34 cellular contexts compared by ENCODE assay signal in the genomic region with DNA sequence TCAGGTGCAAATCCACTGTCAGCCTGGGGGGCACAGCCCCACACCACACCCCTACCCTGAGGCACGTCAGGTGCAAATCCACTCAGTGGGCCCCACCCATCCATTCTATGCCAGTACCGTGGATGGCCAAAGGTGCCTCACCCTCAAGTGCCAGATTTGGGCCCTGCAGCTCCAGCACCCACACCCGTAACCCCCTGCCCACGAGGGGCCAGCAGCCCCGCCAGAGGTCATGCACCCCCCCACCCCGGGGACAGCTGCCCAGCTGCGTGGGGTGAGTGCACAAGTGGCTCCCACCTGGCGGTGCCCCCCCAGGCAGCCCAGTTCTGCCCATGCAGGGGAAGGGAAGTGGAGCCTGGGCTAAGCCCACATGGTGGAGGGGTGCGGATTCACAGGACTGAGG.
"Had no signal": no experiment of that assay in that cellular context is flagged by ENCODE, and none has a peak within 500 bp of the region (broad histone marks: within the 10 kb centered on the region; RNA-seq: fewer than 3 reads in every experiment).

No MANE protein-coding gene starts in this region.

- DNase-seq: Karpas-422, Kasumi-1, MG63, MM.1S, MV-4-11, NCI-H1048, NCI-H1092, NCI-H1092 treated with DMSO at 0.1 percent for 48 hours, NCI-H1105, NCI-H1105 treated with DMSO at 0.1 percent for 48 hours, NCI-H1417, NCI-H1417 treated with DMSO at 0.1 percent for 48 hours, NCI-H1436, NCI-H1436 treated with DMSO at 0.1 percent for 48 hours, NCI-H146, NCI-H1694, NCI-H1694 treated with DMSO at 0.1 percent for 48 hours, NCI-H187, NCI-H187 treated with DMSO at 0.1 percent for 48 hours, NCI-H1930, NCI-H2029, NCI-H2029 treated with DMSO at 0.1 percent for 48 hours, NCI-H2081, NCI-H2081 treated with DMSO at 0.1 percent for 48 hours, NCI-H2107, NCI-H2171, NCI-H2171 treated with DMSO at 0.1 percent for 48 hours, NCI-H2227 treated with DMSO at 0.1 percent for 48 hours, NCI-H226, NCI-H345, NCI-H446, NCI-H446 treated with DMSO at 0.1 percent for 48 hours, NCI-H510A had no signal

- H3K36me3 ChIP-seq: MG63 had no signal

- H3K4me3 ChIP-seq: MG63 had no signal

- H3K27ac ChIP-seq: KMS-11 had no signal

- H3K9me3 ChIP-seq: MG63 had no signal

- H3K27me3 ChIP-seq: MG63 had no signal

- H3K9ac ChIP-seq: KMS-11 had no signal

- H3K4me2 ChIP-seq: KMS-11 had no signal
